Comparison of ENCODE assay signal across 8 cellular contexts in genomic region chr11:209275-210121, GRCh38. TPM values are rescaled to one million over a fixed set of nuclear protein-coding genes. Genes with fewer than 3 reads are reported as not detected.
DNase-seq lines count a peak whose midpoint lies in the region; ATAC-seq, FAIRE-seq and TF ChIP-seq lines count a peak whose summit lies in the region.

No MANE protein-coding gene starts in this region.

- DNase-seq in ELR (ENCODE audit: low read depth), result peak; percentile 50
- DNase-seq in Panc1 (ENCODE audit: low read depth, low spot score), result no peak
- DNase-seq in pancreas, result peak in 3 of 6 donors; percentile 48 to 81 (median 49)
- no peak for DNase-seq in SHP77 (lab: John Stamatoyannopoulos, UW)
- no peak for DNase-seq in NCI-H1105 treated with DMSO at 0.1 percent for 48 hours (lab: John Stamatoyannopoulos, UW)
- no peak for DNase-seq in globus pallidus (ENCODE audit: low spot score)

- WGBS in esophagus, 2 donors, result 45 to 48% methylated on average over 29 of the region's 29 CpGs
- WGBS in pancreas, 2 donors, result 41 to 50% methylated on average over 29 of the region's 29 CpGs

- no peak for ATAC-seq in Panc1
- no peak for ATAC-seq in pancreas
- no peak for ATAC-seq in HG03280 (IDR thresholded peaks at IDR 0.05; ENCODE audit: unreplicated experiment)

- peaks cover 33% of the 10 kb centered on the region for H3K4me1 ChIP-seq in Panc1 (ENCODE audit: control insufficient read depth, insufficient read depth, low read length)
- H3K4me1 ChIP-seq in esophagus (ENCODE audit: control insufficient read depth in 2 of 2, insufficient read depth in 2 of 2, low read length in 1 of 2), result peaks cover 8 to 27% of the 10 kb centered on the region in 2 donors
- H3K4me1 ChIP-seq in pancreas, result peaks cover 10 to 29% (median 24%) of the 10 kb centered on the region in 3 donors

- in situ Hi-C loops in Panc1 (cut with HindIII; ENCODE audit: low pct_unique_long_range_greater_than_20kb, low sequenced_read_pairs), result no loop called here

- FAIRE-seq in pancreas (lab: Jason Lieb, UNC), result no peak

- H3K27ac ChIP-seq in Panc1 (ENCODE audit: low read length), result peak overlapping the region; percentile 100
- H3K27ac ChIP-seq in esophagus (ENCODE audit: low read depth in 2 of 2, low read length in 1 of 2), result peak overlapping the region; percentile 74 to 97
- peak overlapping the region in 1 of 4 donors; percentile 98 for H3K27ac ChIP-seq in pancreas

- no TSS peak for BruUV-seq in Panc1 (replicated peaks; lab: Mats Ljungman, UMichigan)

- H3K9me3 ChIP-seq in Panc1 (ENCODE audit: control insufficient read depth, insufficient read depth, low read depth, low read length) (no peaks in the 10 kb centered on the region), esophagus (ENCODE audit: control insufficient read depth in 2 of 2, insufficient read depth in 1 of 2, low read depth in 1 of 2, low read length in 1 of 2) (no peaks in the 10 kb centered on the region), pancreas (no peaks in the 10 kb centered on the region)

- H3K36me3 ChIP-seq in Panc1 (ENCODE audit: control insufficient read depth, insufficient read depth, low read length), result peaks cover 37% of the 10 kb centered on the region
- peaks cover 17 to 52% of the 10 kb centered on the region in 2 donors for H3K36me3 ChIP-seq in esophagus (ENCODE audit: control insufficient read depth in 2 of 2, insufficient read depth in 2 of 2, low read length in 1 of 2)
- peaks cover 0 to 38% (median 32%) of the 10 kb centered on the region in 3 donors for H3K36me3 ChIP-seq in pancreas

- POLR2A ChIA-PET in Panc1 (lab: Charles Lee), result no interaction called here

- intact Hi-C loops in Panc1 (cut with micrococcal nuclease; ENCODE audit: unreplicated experiment) (loop anchor here (10.0 kb wide), 1 partner anchor 145 kb away; no protein-coding TSS in a partner anchor), pancreas (cut with DNase I) (no loop called here)

- CTCF ChIA-PET in Panc1 (lab: Charles Lee), result interaction anchor here (0.6 kb wide), 2 partner anchors 46 to 145 kb away, joined by 4 to 5 read pairs; no protein-coding TSS in a partner anchor

- H3K27me3 ChIP-seq in Panc1 (ENCODE audit: control insufficient read depth, insufficient read depth, low read length) (no peaks in the 10 kb centered on the region), esophagus (ENCODE audit: control insufficient read depth in 1 of 2, insufficient read depth in 2 of 2, low read length in 2 of 2) (no peaks in the 10 kb centered on the region), pancreas (no peaks in the 10 kb centered on the region)

- H3K4me3 ChIP-seq in Panc1 (ENCODE audit: low read depth in 2 of 2, low read length in 2 of 2), result peak overlapping the region; percentile 99 to 100
- peak overlapping the region; percentile 78 to 92 for H3K4me3 ChIP-seq in esophagus (ENCODE audit: low read depth in 1 of 2, low read length in 2 of 2)
- H3K4me3 ChIP-seq in pancreas, result peak overlapping the region; percentile 86 to 100 (median 96)

- TF ChIP-seq CTCF in Panc1 (IDR thresholded peaks at IDR 0.05) (no peak), pancreas (IDR thresholded peaks at IDR 0.05) (no peak)

RNA-seq across cellular contexts. Expression of gene RIC8A, which starts 2.0 kb away (rescaled TPM):
- total RNA-seq in Panc1 (2021; ENCODE audit: unreplicated experiment), result 264 TPM
- 259 TPM for polyA plus RNA-seq in Panc1 (2012; ENCODE audit: insufficient read length)
- polyA plus RNA-seq in esophagus, result 10 to 100 TPM; 31.2 to 42.8 TPM
- 10 to 100 TPM; 29.7 to 49.3 (median 40.9) TPM for total RNA-seq in pancreas
- polyA plus RNA-seq in pancreas, result 10 to 100 TPM; 39.6 to 47.1 TPM

RNA-seq across cellular contexts. Expression of gene BET1L, which starts 2.3 kb away (rescaled TPM):
- total RNA-seq in Panc1 (2021; ENCODE audit: unreplicated experiment) (89.0 TPM), pancreas (10 to 100 TPM; 29.8 to 53.4 (median 48.8) TPM)
- polyA plus RNA-seq in Panc1 (2012; ENCODE audit: insufficient read length), result 78.9 TPM
- polyA plus RNA-seq in esophagus (10 to 100 TPM; 12.5 to 18.0 TPM), pancreas (10 to 100 TPM; 27.7 to 30.7 TPM)

RNA-seq across cellular contexts. Expression of gene SCGB1C1, which starts 16.6 kb away (rescaled TPM):
- total RNA-seq in Panc1 (2021; ENCODE audit: unreplicated experiment) (not detected), pancreas (under 1 TPM in 3 of 6 donors, not detected in 3; 0.41 to 0.70 (median 0.63) TPM)
- polyA plus RNA-seq in Panc1 (2012; ENCODE audit: insufficient read length), result not detected
- polyA plus RNA-seq in esophagus (not detected), pancreas (1 to 10 TPM in 1 of 2 donors, not detected in 1; 1.1 TPM)

RNA-seq across cellular contexts. Expression of gene SIRT3, which starts 26.6 kb away (rescaled TPM):
- total RNA-seq in Panc1 (2021; ENCODE audit: unreplicated experiment) (37.5 TPM), pancreas (10 to 100 TPM in 4 of 6 donors, 1 to 10 TPM in 2; 7.7 to 13.2 (median 10.9) TPM)
- polyA plus RNA-seq in Panc1 (2012; ENCODE audit: insufficient read length), result 56.2 TPM
- polyA plus RNA-seq in esophagus (10 to 100 TPM in 1 of 2 donors, 1 to 10 TPM in 1; 7.9 to 13.5 TPM), pancreas (10 to 100 TPM; 21.4 to 25.1 TPM)

RNA-seq across cellular contexts. Expression of gene PSMD13, which starts 27.3 kb away (rescaled TPM):
- total RNA-seq in Panc1 (2021; ENCODE audit: unreplicated experiment) (271 TPM), pancreas (10 to 100 TPM; 35.5 to 48.3 (median 41.9) TPM)
- polyA plus RNA-seq in Panc1 (2012; ENCODE audit: insufficient read length), result 202 TPM
- polyA plus RNA-seq in esophagus (10 to 100 TPM; 90.8 to 98.2 TPM), pancreas (100 to 1,000 TPM in 1 of 2 donors, 10 to 100 TPM in 1; 97.5 to 118 TPM)
